10 cellular contexts compared by ENCODE assay signal in the genomic region with DNA sequence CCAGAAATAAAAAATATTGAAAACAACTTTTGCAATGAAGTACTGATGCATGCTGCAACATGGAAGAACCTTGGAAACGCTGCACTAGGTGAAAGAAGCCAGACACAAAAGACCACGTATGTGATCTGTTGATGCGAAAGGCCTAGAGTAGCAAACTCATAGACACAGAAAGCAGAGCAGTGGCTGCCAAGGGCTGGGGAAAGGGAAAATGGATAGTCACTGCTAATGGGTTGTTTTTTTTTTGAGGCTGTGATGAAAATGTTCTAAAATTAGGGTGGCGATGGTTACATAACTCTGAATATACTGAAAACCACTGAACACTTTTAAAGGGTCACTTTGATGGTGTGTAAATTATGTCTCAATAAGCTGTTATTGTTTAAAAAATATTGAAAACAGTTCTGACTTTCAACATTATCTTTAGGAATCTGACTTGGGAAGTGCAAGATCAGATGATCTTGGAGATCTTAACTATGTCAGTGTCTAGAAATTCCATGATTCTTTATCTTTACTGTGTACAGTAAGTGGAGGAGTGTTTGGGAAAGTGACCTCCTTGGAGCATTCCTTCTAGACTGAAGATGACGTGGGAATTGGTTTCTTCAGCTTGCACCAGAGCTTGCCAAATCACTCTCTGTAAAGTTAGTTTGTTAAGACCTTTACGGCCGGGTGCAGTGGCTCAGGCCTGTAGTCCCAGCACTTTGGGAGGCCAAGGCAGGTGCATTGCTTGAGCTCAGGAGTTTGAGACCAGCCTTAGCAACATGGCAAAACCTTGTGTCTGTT. TPM values are rescaled to one million over a fixed set of nuclear protein-coding genes. Genes with fewer than 3 reads are reported as not detected.
A peak's percentile ranks its signal among the peaks of the same experiment; 100 is the strongest.
DNase-seq lines count a peak whose midpoint lies in the region; ATAC-seq and TF ChIP-seq lines count a peak whose summit lies in the region.
"Had no signal": no experiment of that assay in that cellular context is flagged by ENCODE, and none has a peak within 500 bp of the region (broad histone marks: within the 10 kb centered on the region; RNA-seq: fewer than 3 reads in every experiment).

No MANE protein-coding gene starts in this region.

- no peaks in the 10 kb centered on the region for H3K27me3 Mint-ChIP-seq in CD4-positive, alpha-beta memory T cell
- H3K27me3 Mint-ChIP-seq in activated CD4-positive, alpha-beta T cell treated with anti-CD3 and anti-CD28 coated beads, Interleukin-2, amount 10 ng/mL, durations not matched to agents 7 days and 5 days = no peaks in the 10 kb centered on the region

- ATAC-seq in SK-N-SH treated with all-trans-retinoic acid at 6 μM for 48 hours (peak; percentile 63), heart left ventricle (peak; percentile 13 to 72 (median 53)), gastrocnemius medialis (peak; percentile 63 to 69), GM19452 (IDR thresholded peaks at IDR 0.05; ENCODE audit: unreplicated experiment) (no peak), GM19328 (IDR thresholded peaks at IDR 0.05; ENCODE audit: unreplicated experiment) (no peak)

- H3K27ac ChIP-seq in CD4-positive, alpha-beta memory T cell (ENCODE audit: low read depth, low read length) = no peak overlapping the region
- peak overlapping the region; percentile 23 to 87 (median 54) for H3K27ac ChIP-seq in heart left ventricle
- H3K27ac ChIP-seq in gastrocnemius medialis = peak overlapping the region; percentile 90 to 97 (median 94)

- no peak for TF ChIP-seq POLR2A in heart left ventricle (IDR thresholded peaks at IDR 0.05)
- TF ChIP-seq POLR2A in gastrocnemius medialis (IDR thresholded peaks at IDR 0.05) = no peak

- CTCF ChIA-PET in CD4-positive, alpha-beta memory T cell (lab: Charles Lee; ENCODE audit: partially characterized antibody) = interaction anchor here (0.8 to 3.4 kb wide), 4 partner anchors 9 to 37 kb away, joined by 3 to 14 read pairs (median 7); no protein-coding TSS in a partner anchor
- CTCF ChIA-PET in activated CD4-positive, alpha-beta T cell treated with anti-CD3 and anti-CD28 coated beads, Interleukin-2, amount 10 ng/mL, durations not matched to agents 7 days and 5 days (lab: Charles Lee) = interaction anchor here (0.6 to 1.1 kb wide), 2 partner anchors 9 to 11 kb away, joined by 3 to 5 read pairs; no protein-coding TSS in a partner anchor

- in situ Hi-C loops in gastrocnemius medialis (cut with MboI; ENCODE audit: low sequenced_read_pairs in 4 of 4) = no loop called here

- peaks cover 27 to 45% (median 37%) of the 10 kb centered on the region in 4 donors for H3K4me1 Mint-ChIP-seq in CD4-positive, alpha-beta memory T cell
- peaks cover 48% of the 10 kb centered on the region for H3K4me1 Mint-ChIP-seq in activated CD4-positive, alpha-beta T cell treated with anti-CD3 and anti-CD28 coated beads, Interleukin-2, amount 10 ng/mL, durations not matched to agents 7 days and 5 days

- TF ChIP-seq CTCF in heart left ventricle (IDR thresholded peaks at IDR 0.05) = no peak
- no peak for TF ChIP-seq CTCF in gastrocnemius medialis (IDR thresholded peaks at IDR 0.05 in 4 of 5, conservative IDR thresholded peaks at IDR 0.05 in 1 of 5)

- H3K4me1 ChIP-seq in CD4-positive, alpha-beta memory T cell (ENCODE audit: insufficient read depth, low read length) = peaks cover 84% of the 10 kb centered on the region
- H3K4me1 ChIP-seq in heart left ventricle (peaks cover 14 to 79% (median 59%) of the 10 kb centered on the region in 12 donors), gastrocnemius medialis (peaks cover 92 to 100% of the 10 kb centered on the region in 2 donors)

- H3K9me3 Mint-ChIP-seq in CD4-positive, alpha-beta memory T cell = no peaks in the 10 kb centered on the region
- H3K9me3 Mint-ChIP-seq in activated CD4-positive, alpha-beta T cell treated with anti-CD3 and anti-CD28 coated beads, Interleukin-2, amount 10 ng/mL, durations not matched to agents 7 days and 5 days = no peaks in the 10 kb centered on the region
- H3K9me3 Mint-ChIP-seq: T-helper 2 cell treated with Interferon-gamma antibody and Interleukin-4, amounts not matched to agents 5 μg/mL and 100 μg/mL, for 36 hours had no signal

- DNase-seq in CD4-positive, alpha-beta memory T cell = no peak
- DNase-seq in heart left ventricle (peak in 1 of 5 donors; percentile 36), gastrocnemius medialis (peak in 1 of 2 donors; percentile 76), NCI-H2029 treated with DMSO at 0.1 percent for 48 hours (lab: John Stamatoyannopoulos, UW) (no peak)
- no peak for DNase-seq in activated CD4-positive, alpha-beta T cell treated with anti-CD3 and anti-CD28 coated beads, Interleukin-2, amount 10 ng/mL, durations not matched to agents 7 days and 5 days
- DNase-seq: cerebellar nuclear complex had no signal

- no peaks in the 10 kb centered on the region for H3K36me3 ChIP-seq in CD4-positive, alpha-beta memory T cell (ENCODE audit: insufficient read depth, low read length)
- peaks cover 0 to 8% (median 0%) of the 10 kb centered on the region in 9 donors for H3K36me3 ChIP-seq in heart left ventricle
- H3K36me3 ChIP-seq in gastrocnemius medialis = no peaks in the 10 kb centered on the region

- H3K36me3 Mint-ChIP-seq in CD4-positive, alpha-beta memory T cell = peaks cover 9 to 23% of the 10 kb centered on the region in 2 donors
- peaks cover 32% of the 10 kb centered on the region for H3K36me3 Mint-ChIP-seq in activated CD4-positive, alpha-beta T cell treated with anti-CD3 and anti-CD28 coated beads, Interleukin-2, amount 10 ng/mL, durations not matched to agents 7 days and 5 days (ENCODE audit: low read depth)

- H3K4me3 ChIP-seq in CD4-positive, alpha-beta memory T cell (ENCODE audit: low read length in 2 of 2) = no peak overlapping the region
- no peak overlapping the region for H3K4me3 ChIP-seq in heart left ventricle
- H3K4me3 ChIP-seq in gastrocnemius medialis = no peak overlapping the region

- no peaks in the 10 kb centered on the region for H3K9me3 ChIP-seq in CD4-positive, alpha-beta memory T cell (ENCODE audit: control insufficient read depth in 1 of 2, low read length in 2 of 2)
- H3K9me3 ChIP-seq in heart left ventricle = no peaks in the 10 kb centered on the region
- no peaks in the 10 kb centered on the region for H3K9me3 ChIP-seq in gastrocnemius medialis

- 48 to 66% (median 57%) methylated on average over 7 of the region's 7 CpGs for WGBS in heart left ventricle, 4 donors

- no peaks in the 10 kb centered on the region for H3K27me3 ChIP-seq in CD4-positive, alpha-beta memory T cell (ENCODE audit: insufficient read depth, low read length)
- H3K27me3 ChIP-seq in heart left ventricle (no peaks in the 10 kb centered on the region), gastrocnemius medialis (no peaks in the 10 kb centered on the region)

- intact Hi-C loops in CD4-positive, alpha-beta memory T cell (cut with micrococcal nuclease) = loop anchor here (2.0 kb wide), 1 partner anchor 14 kb away; no protein-coding TSS in a partner anchor
- intact Hi-C loops in heart left ventricle (cut with DNase I) = no loop called here
- intact Hi-C loops in gastrocnemius medialis (cut with DNase I; ENCODE audit: low total_unique reads) = loop anchor here (5.0 kb wide), 1 partner anchor 1329 kb away; no protein-coding TSS in a partner anchor

- POLR2A ChIA-PET in CD4-positive, alpha-beta memory T cell (lab: Charles Lee; ENCODE audit: partially characterized antibody) = interaction anchor here (0.9 to 6.3 kb wide), 3 partner anchors 7 to 25 kb away, joined by 3 to 53 read pairs (median 4); a partner anchor contains a TSS
- POLR2A ChIA-PET in activated CD4-positive, alpha-beta T cell treated with anti-CD3 and anti-CD28 coated beads, Interleukin-2, amount 10 ng/mL, durations not matched to agents 7 days and 5 days (lab: Charles Lee) = no interaction called here

- H3K4me3 Mint-ChIP-seq in CD4-positive, alpha-beta memory T cell = peak overlapping the region in 3 of 8 donors; percentile 14 to 57 (median 55)
- H3K4me3 Mint-ChIP-seq in activated CD4-positive, alpha-beta T cell treated with anti-CD3 and anti-CD28 coated beads, Interleukin-2, amount 10 ng/mL, durations not matched to agents 7 days and 5 days = no peak overlapping the region
- H3K4me3 Mint-ChIP-seq: T-helper 2 cell treated with Interferon-gamma antibody and Interleukin-4, amounts not matched to agents 5 μg/mL and 100 μg/mL, for 36 hours had no signal

- peak overlapping the region in 6 of 7 donors; percentile 1 to 85 (median 80) for H3K27ac Mint-ChIP-seq in CD4-positive, alpha-beta memory T cell
- H3K27ac Mint-ChIP-seq in activated CD4-positive, alpha-beta T cell treated with anti-CD3 and anti-CD28 coated beads, Interleukin-2, amount 10 ng/mL, durations not matched to agents 7 days and 5 days = no peak overlapping the region

TF ChIP-seq in SK-N-SH treated with all-trans-retinoic acid at 6 μM for 48 hours, 23 proteins besides CTCF, POLR2A, EP300 and RAD21:
- TF ChIP-seq ISL1 (CRISPR knock-in tag; IDR thresholded peaks at IDR 0.05) (0 out of 2 replicates have a peak, but pooled peaks have one; percentile 31), ZNF8 (CRISPR knock-in tag; IDR thresholded peaks at IDR 0.05) (no peak)

RNA-seq across cellular contexts. Expression of a gene that starts 12.4 kb away (rescaled TPM):
- 10 to 100 TPM; 79.5 to 88.1 TPM for total RNA-seq in CD4-positive, alpha-beta memory T cell
- 10 to 100 TPM in 1 of 2 donors, 1 to 10 TPM in 1; 2.7 to 23.8 TPM for polyA plus RNA-seq in CD4-positive, alpha-beta memory T cell
- total RNA-seq in heart left ventricle = 10 to 100 TPM; 14.3 to 39.6 (median 22.7) TPM
- 10 to 100 TPM; 19.8 to 31.7 TPM for polyA plus RNA-seq in heart left ventricle
- 10 to 100 TPM; 36.6 to 89.4 (median 79.7) TPM for total RNA-seq in gastrocnemius medialis
- 10 to 100 TPM; 45.7 to 46.8 TPM for total RNA-seq in activated CD4-positive, alpha-beta T cell treated with anti-CD3 and anti-CD28 coated beads, Interleukin-2, amount 10 ng/mL, durations not matched to agents 7 days and 5 days

Comparison
In these comparisons a context has a peak if more than half of its experiments do, and no peak if none do; other contexts are left out.
1. ATAC-seq: peak in SK-N-SH treated with all-trans-retinoic acid at 6 μM for 48 hours (single experiment), heart left ventricle (4 of 4) and gastrocnemius medialis (2 of 2); none in GM19452 (single experiment) and GM19328 (single experiment).
2. intact Hi-C loops: an anchor here in CD4-positive, alpha-beta memory T cell (2.0 kb wide) and gastrocnemius medialis (5.0 kb wide); none called in heart left ventricle.